Comparison of ENCODE assay signal across 25 cellular contexts in the genomic region with DNA sequence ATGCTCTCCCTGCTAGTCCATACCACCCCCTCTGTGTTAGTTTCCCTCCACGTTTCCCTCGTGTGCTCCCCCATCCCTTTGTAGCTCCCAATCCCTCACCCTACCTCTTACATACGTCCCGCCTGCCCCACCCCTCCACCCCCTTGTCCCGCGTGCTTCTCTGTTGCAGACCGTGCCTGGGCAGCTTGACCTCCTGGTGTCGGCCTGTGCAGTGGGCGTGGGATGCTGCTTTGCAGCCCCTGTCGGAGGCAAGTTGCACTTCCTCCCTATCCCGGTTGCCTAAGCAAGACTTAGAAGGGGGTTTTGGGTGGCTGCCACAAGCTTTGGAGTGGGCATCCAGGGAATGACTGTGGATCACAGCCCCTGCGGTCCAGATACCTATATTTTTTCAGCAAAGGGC. TPM values are rescaled to one million over a fixed set of nuclear protein-coding genes. Genes with fewer than 3 reads are reported as not detected.
DNase-seq lines count a peak whose midpoint lies in the region; ATAC-seq and TF ChIP-seq lines count a peak whose summit lies in the region.
"Had no signal": no experiment of that assay in that cellular context is flagged by ENCODE, and none has a peak within 500 bp of the region (broad histone marks: within the 10 kb centered on the region; RNA-seq: fewer than 3 reads in every experiment).

No MANE protein-coding gene starts in this region.

- H3K4me1 ChIP-seq in endodermal cell (ENCODE audit: control insufficient read depth, insufficient read depth, low read length) = no peaks in the 10 kb centered on the region

- CTCF ChIA-PET in activated CD4-positive, alpha-beta T cell treated with anti-CD3 and anti-CD28 coated beads, Interleukin-2, amount 10 ng/mL, durations not matched to agents 7 days and 5 days (lab: Charles Lee) = interaction anchor here (1.5 to 1.7 kb wide), 2 partner anchors 24 to 60 kb away, joined by 4 to 5 read pairs; a partner anchor contains a TSS

- DNase-seq in activated CD4-positive, alpha-beta T cell treated with anti-CD3 and anti-CD28 coated beads, Interleukin-2, amount 10 ng/mL, durations not matched to agents 24 days and 14 days = no peak
- DNase-seq in activated CD4-positive, alpha-beta T cell treated with anti-CD3 and anti-CD28 coated beads, Interleukin-2, amount 10 ng/mL, durations not matched to agents 7 days and 5 days = no peak
- DNase-seq in endodermal cell (no peak), iPS-NIHi11 (ENCODE audit: low spot score) (no peak)
- no peak for DNase-seq in activated CD8-positive, alpha-beta memory T cell treated with anti-CD3 and anti-CD28 coated beads, Interleukin-2, amount 50 U/mL, for 48 hours
- DNase-seq: 8988T; activated CD4-positive, alpha-beta T cell treated with anti-CD3 and anti-CD28 coated beads, Interleukin-2, amount 50 U/mL, for 48 hours; activated gamma-delta T cell; COR-L47; cortex of kidney; DMS79 treated with DMSO at 0.1 percent for 48 hours; HCEC 1CT; NCI-H1092 treated with DMSO at 0.1 percent for 48 hours; NCI-H2029; nucleus accumbens; PC-3; stimulated activated CD4-positive, alpha-beta T cell treated with anti-CD3 and anti-CD28 coated beads, Interleukin-4, amount 100 ng/mL, for 4 hours; T-helper 2 cell had no signal

- no peaks in the 10 kb centered on the region for H3K27me3 ChIP-seq in endodermal cell (ENCODE audit: control insufficient read depth, insufficient read depth, low read length, poor library complexity, severe bottlenecking)
- H3K27me3 ChIP-seq: heart right ventricle had no signal

- H3K4me1 Mint-ChIP-seq in activated CD4-positive, alpha-beta T cell treated with anti-CD3 and anti-CD28 coated beads, Interleukin-2, amount 10 ng/mL, durations not matched to agents 24 days and 14 days = peaks cover 19% of the 10 kb centered on the region
- H3K4me1 Mint-ChIP-seq in activated CD4-positive, alpha-beta T cell treated with anti-CD3 and anti-CD28 coated beads, Interleukin-2, amount 10 ng/mL, durations not matched to agents 7 days and 5 days = peaks cover 16% of the 10 kb centered on the region
- H3K4me1 Mint-ChIP-seq in endodermal cell = peaks cover 12% of the 10 kb centered on the region
- H3K4me1 Mint-ChIP-seq in stimulated activated memory B cell treated with anti-CD40 and anti-IgM and Interleukin-4, amounts not matched to agents 10 μg/mL and 1 μg/mL and 100 μg/mL, for 72 hours = peaks cover 50% of the 10 kb centered on the region

- POLR2A ChIA-PET in activated CD4-positive, alpha-beta T cell treated with anti-CD3 and anti-CD28 coated beads, Interleukin-2, amount 10 ng/mL, durations not matched to agents 7 days and 5 days (lab: Charles Lee) = no interaction called here

- 52 to 82% methylated on average over 4 to 12 of the region's 12 CpGs for WGBS in endodermal cell (ENCODE audit: insufficient coverage in 1 of 2, insufficient read length in 1 of 2), 2 experiments

- no peaks in the 10 kb centered on the region for H3K36me3 ChIP-seq in endodermal cell (ENCODE audit: control insufficient read depth, insufficient read depth, low read length)
- H3K36me3 ChIP-seq: heart right ventricle, WERI-Rb-1 had no signal

- no peaks in the 10 kb centered on the region for H3K36me3 Mint-ChIP-seq in activated CD4-positive, alpha-beta T cell treated with anti-CD3 and anti-CD28 coated beads, Interleukin-2, amount 10 ng/mL, durations not matched to agents 24 days and 14 days (ENCODE audit: low read depth)
- H3K36me3 Mint-ChIP-seq in activated CD4-positive, alpha-beta T cell treated with anti-CD3 and anti-CD28 coated beads, Interleukin-2, amount 10 ng/mL, durations not matched to agents 7 days and 5 days (ENCODE audit: low read depth) = no peaks in the 10 kb centered on the region
- H3K36me3 Mint-ChIP-seq in endodermal cell (ENCODE audit: low read depth) = no peaks in the 10 kb centered on the region
- no peaks in the 10 kb centered on the region for H3K36me3 Mint-ChIP-seq in stimulated activated memory B cell treated with anti-CD40 and anti-IgM and Interleukin-4, amounts not matched to agents 10 μg/mL and 1 μg/mL and 100 μg/mL, for 72 hours

- H3K4me3 ChIP-seq in endodermal cell (ENCODE audit: low read length) = no peak overlapping the region
- H3K4me3 ChIP-seq: heart right ventricle had no signal

- no peak for ATAC-seq in stimulated activated memory B cell treated with anti-CD40 and anti-IgM and Interleukin-4, amounts not matched to agents 10 μg/mL and 1 μg/mL and 100 μg/mL, for 72 hours
- ATAC-seq: PC-3 had no signal

- intact Hi-C loops in activated CD4-positive, alpha-beta T cell treated with anti-CD3 and anti-CD28 coated beads, Interleukin-2, amount 10 ng/mL, durations not matched to agents 24 days and 14 days (cut with micrococcal nuclease) = no loop called here

- H3K27ac ChIP-seq in endodermal cell (ENCODE audit: low read depth, low read length) = no peak overlapping the region

- H3K9me3 Mint-ChIP-seq in activated CD4-positive, alpha-beta T cell treated with anti-CD3 and anti-CD28 coated beads, Interleukin-2, amount 10 ng/mL, durations not matched to agents 24 days and 14 days = no peaks in the 10 kb centered on the region
- no peaks in the 10 kb centered on the region for H3K9me3 Mint-ChIP-seq in activated CD4-positive, alpha-beta T cell treated with anti-CD3 and anti-CD28 coated beads, Interleukin-2, amount 10 ng/mL, durations not matched to agents 7 days and 5 days
- H3K9me3 Mint-ChIP-seq in endodermal cell = no peaks in the 10 kb centered on the region
- H3K9me3 Mint-ChIP-seq in stimulated activated memory B cell treated with anti-CD40 and anti-IgM and Interleukin-4, amounts not matched to agents 10 μg/mL and 1 μg/mL and 100 μg/mL, for 72 hours = peaks cover 4% of the 10 kb centered on the region

- H3K27ac Mint-ChIP-seq in activated CD4-positive, alpha-beta T cell treated with anti-CD3 and anti-CD28 coated beads, Interleukin-2, amount 10 ng/mL, durations not matched to agents 24 days and 14 days = peak overlapping the region; percentile 29
- no peak overlapping the region for H3K27ac Mint-ChIP-seq in activated CD4-positive, alpha-beta T cell treated with anti-CD3 and anti-CD28 coated beads, Interleukin-2, amount 10 ng/mL, durations not matched to agents 7 days and 5 days
- no peak overlapping the region for H3K27ac Mint-ChIP-seq in endodermal cell
- peak overlapping the region; percentile 57 for H3K27ac Mint-ChIP-seq in stimulated activated memory B cell treated with anti-CD40 and anti-IgM and Interleukin-4, amounts not matched to agents 10 μg/mL and 1 μg/mL and 100 μg/mL, for 72 hours

- peaks cover 11% of the 10 kb centered on the region for H3K27me3 Mint-ChIP-seq in activated CD4-positive, alpha-beta T cell treated with anti-CD3 and anti-CD28 coated beads, Interleukin-2, amount 10 ng/mL, durations not matched to agents 24 days and 14 days
- H3K27me3 Mint-ChIP-seq in activated CD4-positive, alpha-beta T cell treated with anti-CD3 and anti-CD28 coated beads, Interleukin-2, amount 10 ng/mL, durations not matched to agents 7 days and 5 days = peaks cover 10% of the 10 kb centered on the region
- peaks cover 17% of the 10 kb centered on the region for H3K27me3 Mint-ChIP-seq in endodermal cell (ENCODE audit: insufficient read depth)
- no peaks in the 10 kb centered on the region for H3K27me3 Mint-ChIP-seq in stimulated activated memory B cell treated with anti-CD40 and anti-IgM and Interleukin-4, amounts not matched to agents 10 μg/mL and 1 μg/mL and 100 μg/mL, for 72 hours

- no peak overlapping the region for H3K9ac ChIP-seq in endodermal cell (ENCODE audit: extremely low read depth, low read length, poor library complexity, severe bottlenecking)

- TF ChIP-seq CTCF in endodermal cell (conservative IDR thresholded peaks at IDR 0.05) = peak; percentile 26

- no peak overlapping the region for H3K4me3 Mint-ChIP-seq in activated CD4-positive, alpha-beta T cell treated with anti-CD3 and anti-CD28 coated beads, Interleukin-2, amount 10 ng/mL, durations not matched to agents 24 days and 14 days
- H3K4me3 Mint-ChIP-seq in activated CD4-positive, alpha-beta T cell treated with anti-CD3 and anti-CD28 coated beads, Interleukin-2, amount 10 ng/mL, durations not matched to agents 7 days and 5 days = no peak overlapping the region
- no peak overlapping the region for H3K4me3 Mint-ChIP-seq in endodermal cell
- no peak overlapping the region for H3K4me3 Mint-ChIP-seq in stimulated activated memory B cell treated with anti-CD40 and anti-IgM and Interleukin-4, amounts not matched to agents 10 μg/mL and 1 μg/mL and 100 μg/mL, for 72 hours

- H3K9me3 ChIP-seq in endodermal cell (ENCODE audit: control insufficient read depth, low read length) = no peaks in the 10 kb centered on the region
- H3K9me3 ChIP-seq: heart right ventricle had no signal

RNA-seq across cellular contexts. Expression of a gene that starts 7.7 kb away (rescaled TPM):
- not detected in 2 replicates for total RNA-seq in activated CD4-positive, alpha-beta T cell treated with anti-CD3 and anti-CD28 coated beads, Interleukin-2, amount 10 ng/mL, durations not matched to agents 24 days and 14 days
- total RNA-seq in activated CD4-positive, alpha-beta T cell treated with anti-CD3 and anti-CD28 coated beads, Interleukin-2, amount 10 ng/mL, durations not matched to agents 7 days and 5 days = under 1 TPM in 1 of 2 experiments, not detected in 1; 0.06 TPM
- under 1 TPM in 1 of 2 donors, not detected in 1; 0.53 TPM for total RNA-seq in endodermal cell
- polyA plus RNA-seq in endodermal cell (2013, experiment 1 of 2) = not detected
- 0.08 TPM for polyA plus RNA-seq in endodermal cell (2013, experiment 2 of 2)
- total RNA-seq: endothelial cell of umbilical vein, heart right ventricle, LHCN-M2, lower leg skin, renal cortical epithelial cell had no signal
- polyA plus RNA-seq: endothelial cell of umbilical vein had no signal

RNA-seq across cellular contexts. Expression of a gene that starts 35.5 kb away (rescaled TPM):
- 99.1 and 110 TPM in 2 replicates for total RNA-seq in activated CD4-positive, alpha-beta T cell treated with anti-CD3 and anti-CD28 coated beads, Interleukin-2, amount 10 ng/mL, durations not matched to agents 24 days and 14 days
- 100 to 1,000 TPM; 102 to 125 TPM for total RNA-seq in activated CD4-positive, alpha-beta T cell treated with anti-CD3 and anti-CD28 coated beads, Interleukin-2, amount 10 ng/mL, durations not matched to agents 7 days and 5 days
- total RNA-seq in endodermal cell = 10 to 100 TPM; 47.9 to 48.3 TPM
- polyA plus RNA-seq in endodermal cell (2013, experiment 1 of 2) = 31.1 TPM
- 30.2 TPM for polyA plus RNA-seq in endodermal cell (2013, experiment 2 of 2)

RNA-seq across cellular contexts. Expression of a gene that starts 38.9 kb away (rescaled TPM):
- total RNA-seq in activated CD4-positive, alpha-beta T cell treated with anti-CD3 and anti-CD28 coated beads, Interleukin-2, amount 10 ng/mL, durations not matched to agents 24 days and 14 days = 0.37 and 0.45 TPM in 2 replicates
- under 1 TPM; 0.29 to 0.30 TPM for total RNA-seq in activated CD4-positive, alpha-beta T cell treated with anti-CD3 and anti-CD28 coated beads, Interleukin-2, amount 10 ng/mL, durations not matched to agents 7 days and 5 days
- total RNA-seq in endodermal cell = 1 to 10 TPM; 1.9 to 3.6 TPM
- polyA plus RNA-seq in endodermal cell (2013, experiment 1 of 2) = 26.5 TPM
- 21.7 TPM for polyA plus RNA-seq in endodermal cell (2013, experiment 2 of 2)

RNA-seq across cellular contexts. Expression of a gene that starts 38.9 kb away (rescaled TPM):
- total RNA-seq in activated CD4-positive, alpha-beta T cell treated with anti-CD3 and anti-CD28 coated beads, Interleukin-2, amount 10 ng/mL, durations not matched to agents 24 days and 14 days = 0.38 and 0.42 TPM in 2 replicates
- under 1 TPM; 0.29 to 0.57 TPM for total RNA-seq in activated CD4-positive, alpha-beta T cell treated with anti-CD3 and anti-CD28 coated beads, Interleukin-2, amount 10 ng/mL, durations not matched to agents 7 days and 5 days
- 1 to 10 TPM; 1.6 to 2.3 TPM for total RNA-seq in endodermal cell
- 1.00 TPM for polyA plus RNA-seq in endodermal cell (2013, experiment 1 of 2)
- 0.99 TPM for polyA plus RNA-seq in endodermal cell (2013, experiment 2 of 2)
- total RNA-seq: endothelial cell of umbilical vein, LHCN-M2 had no signal

RNA-seq across cellular contexts. Expression of a gene that starts 57.5 kb away (rescaled TPM):
- total RNA-seq in activated CD4-positive, alpha-beta T cell treated with anti-CD3 and anti-CD28 coated beads, Interleukin-2, amount 10 ng/mL, durations not matched to agents 24 days and 14 days = 85.8 and 89.7 TPM in 2 replicates
- total RNA-seq in activated CD4-positive, alpha-beta T cell treated with anti-CD3 and anti-CD28 coated beads, Interleukin-2, amount 10 ng/mL, durations not matched to agents 7 days and 5 days = 100 to 1,000 TPM; 189 TPM
- 100 to 1,000 TPM; 127 to 161 TPM for total RNA-seq in endodermal cell
- 116 TPM for polyA plus RNA-seq in endodermal cell (2013, experiment 1 of 2)
- 102 TPM for polyA plus RNA-seq in endodermal cell (2013, experiment 2 of 2)

Comparison
In these comparisons a context has a peak if more than half of its experiments do, and no peak if none do; other contexts are left out.
1. H3K27ac Mint-ChIP-seq: peak in activated CD4-positive, alpha-beta T cell treated with anti-CD3 and anti-CD28 coated beads, Interleukin-2, amount 10 ng/mL, durations not matched to agents 24 days and 14 days (single experiment) and stimulated activated memory B cell treated with anti-CD40 and anti-IgM and Interleukin-4, amounts not matched to agents 10 μg/mL and 1 μg/mL and 100 μg/mL, for 72 hours (single experiment); none in activated CD4-positive, alpha-beta T cell treated with anti-CD3 and anti-CD28 coated beads, Interleukin-2, amount 10 ng/mL, durations not matched to agents 7 days and 5 days (single experiment) and endodermal cell (single experiment).